14 cellular contexts compared by ENCODE assay signal in the genomic region with DNA sequence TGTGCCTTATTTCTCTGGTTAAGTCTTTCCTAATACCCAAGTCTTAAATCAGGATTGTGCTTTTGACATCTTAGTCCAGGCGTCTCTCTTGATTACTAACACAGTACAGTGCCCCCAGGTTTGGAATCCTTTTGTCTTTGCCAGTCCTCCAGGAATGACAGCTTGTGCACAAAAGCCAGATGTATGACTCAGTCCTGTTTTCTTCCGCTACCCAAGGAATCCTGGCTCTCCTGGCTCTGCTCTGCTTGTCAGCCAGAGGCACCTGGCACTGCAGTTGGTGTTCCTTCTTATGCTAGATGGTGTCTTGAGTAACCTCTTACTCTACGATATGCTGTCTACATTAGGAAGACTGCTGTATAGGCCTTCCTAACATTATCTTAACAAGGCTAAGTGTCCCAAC.
DNase-seq lines count a peak whose midpoint lies in the region; ATAC-seq and TF ChIP-seq lines count a peak whose summit lies in the region.
"Had no signal": no experiment of that assay in that cellular context is flagged by ENCODE, and none has a peak within 500 bp of the region (broad histone marks: within the 10 kb centered on the region; RNA-seq: fewer than 3 reads in every experiment).

No MANE protein-coding gene starts in this region.

- TF ChIP-seq CTCF in mammary epithelial cell (conservative IDR thresholded peaks at IDR 0.05 in 1 of 2, IDR thresholded peaks at IDR 0.05 in 1 of 2; ENCODE audit: extremely low read depth in 1 of 2, insufficient read depth in 1 of 2, low read depth in 1 of 2, low read length in 2 of 2), result no peak
- no peak for TF ChIP-seq CTCF in prostate gland (IDR thresholded peaks at IDR 0.05)

- no peaks in the 10 kb centered on the region for H3K4me1 Mint-ChIP-seq in activated CD4-positive, alpha-beta T cell treated with anti-CD3 and anti-CD28 coated beads, Interleukin-2, amount 10 ng/mL, durations not matched to agents 7 days and 5 days

- H3K27me3 ChIP-seq in mammary epithelial cell (ENCODE audit: insufficient read depth, low read length) (no peaks in the 10 kb centered on the region), prostate gland (replicated peaks; ENCODE audit: insufficient read depth) (no peaks in the 10 kb centered on the region)

- peak; percentile 6 for ATAC-seq in HG03521 (IDR thresholded peaks at IDR 0.05; ENCODE audit: unreplicated experiment)
- ATAC-seq: mucosa of descending colon had no signal

- no peak overlapping the region for H3K4me2 ChIP-seq in mammary epithelial cell (ENCODE audit: insufficient read depth, low read depth, low read length)

- no peaks in the 10 kb centered on the region for H4K20me1 ChIP-seq in mammary epithelial cell (ENCODE audit: insufficient read depth, low read length)

- H3K36me3 Mint-ChIP-seq in activated CD4-positive, alpha-beta T cell treated with anti-CD3 and anti-CD28 coated beads, Interleukin-2, amount 10 ng/mL, durations not matched to agents 7 days and 5 days (ENCODE audit: low read depth), result no peaks in the 10 kb centered on the region

- H3K9ac ChIP-seq in mammary epithelial cell (ENCODE audit: insufficient read depth, low read length), result no peak overlapping the region

- no peaks in the 10 kb centered on the region for H3K79me2 ChIP-seq in mammary epithelial cell (ENCODE audit: insufficient read depth, low read length)

- H3K4me3 Mint-ChIP-seq in activated CD4-positive, alpha-beta T cell treated with anti-CD3 and anti-CD28 coated beads, Interleukin-2, amount 10 ng/mL, durations not matched to agents 7 days and 5 days, result no peak overlapping the region
- H3K4me3 Mint-ChIP-seq: activated naive CD4-positive, alpha-beta T cell treated with anti-CD3 and anti-CD28 coated beads for 36 hours had no signal

- dilution Hi-C loops in mammary epithelial cell (cut with HindIII; ENCODE audit: low sequenced_read_pairs), result no loop called here

- TF ChIP-seq POLR2A in prostate gland (IDR thresholded peaks at IDR 0.05), result no peak

- intact Hi-C loops in mammary epithelial cell (cut with micrococcal nuclease) (no loop called here), prostate gland (cut with DNase I) (no loop called here)

- POLR2A ChIA-PET in activated CD4-positive, alpha-beta T cell treated with anti-CD3 and anti-CD28 coated beads, Interleukin-2, amount 10 ng/mL, durations not matched to agents 7 days and 5 days (lab: Charles Lee), result no interaction called here

- H3K4me1 ChIP-seq in mammary epithelial cell (ENCODE audit: insufficient read depth, low read length) (no peaks in the 10 kb centered on the region), prostate gland (replicated peaks) (no peaks in the 10 kb centered on the region)

- whole genome bisulfite sequencing in mammary epithelial cell (ENCODE audit: low coverage, missing lambda C conversion rate), result 36% methylated on average over 3 of the region's 3 CpGs
- 94% methylated on average over 3 of the region's 3 CpGs for WGBS in prostate gland

- H3K36me3 ChIP-seq in mammary epithelial cell (ENCODE audit: insufficient read depth, low read length) (no peaks in the 10 kb centered on the region), prostate gland (no peaks in the 10 kb centered on the region)

- H3K4me3 ChIP-seq in mammary epithelial cell (replicated peaks in 1 of 3; ENCODE audit: insufficient read depth in 1 of 3, low read depth in 2 of 3, low read length in 3 of 3) (no peak overlapping the region), prostate gland (no peak overlapping the region)
- H3K4me3 ChIP-seq: mucosa of descending colon had no signal

- in situ Hi-C loops in mammary epithelial cell (cut with MboI; ENCODE audit: low sequenced_read_pairs in 2 of 2), result no loop called here

- no peak overlapping the region for H3K27ac ChIP-seq in mammary epithelial cell (ENCODE audit: insufficient read depth, low read depth, low read length)
- no peak overlapping the region for H3K27ac ChIP-seq in prostate gland
- H3K27ac ChIP-seq: C4-2B had no signal

- no peaks in the 10 kb centered on the region for H3K9me3 Mint-ChIP-seq in activated CD4-positive, alpha-beta T cell treated with anti-CD3 and anti-CD28 coated beads, Interleukin-2, amount 10 ng/mL, durations not matched to agents 7 days and 5 days
- H3K9me3 Mint-ChIP-seq: activated naive CD4-positive, alpha-beta T cell treated with anti-CD3 and anti-CD28 coated beads for 36 hours had no signal

- peak; percentile 21 for DNase-seq in GM03348 (ENCODE audit: low spot score)
- peak; percentile 32 for DNase-seq in mammary epithelial cell
- DNase-seq in mucosa of gallbladder (ENCODE audit: low spot score), result peak; percentile 26
- DNase-seq in NCI-H69 (lab: John Stamatoyannopoulos, UW), result no peak
- no peak for DNase-seq in prostate gland (ENCODE audit: low spot score)
- no peak for DNase-seq in activated naive CD4-positive, alpha-beta T cell treated with anti-CD3 and anti-CD28 coated beads, Interleukin-2, amount 50 U/mL, for 16 hours
- DNase-seq in activated CD4-positive, alpha-beta T cell treated with anti-CD3 and anti-CD28 coated beads, Interleukin-2, amount 10 ng/mL, durations not matched to agents 7 days and 5 days, result no peak
- DNase-seq: activated CD4-positive, alpha-beta T cell treated with anti-CD3 and anti-CD28 coated beads, Interleukin-2, amount 50 U/mL, for 48 hours; activated naive CD4-positive, alpha-beta T cell treated with anti-CD3 and anti-CD28 coated beads for 36 hours; mucosa of descending colon; NCI-H1436 treated with DMSO at 0.1 percent for 48 hours; T-helper 2 cell had no signal

- no peaks in the 10 kb centered on the region for H3K9me3 ChIP-seq in mammary epithelial cell (replicated peaks; ENCODE audit: insufficient read depth, low read length)
- no peaks in the 10 kb centered on the region for H3K9me3 ChIP-seq in prostate gland
- H3K9me3 ChIP-seq: mucosa of descending colon had no signal

- no TSS peak for BruUV-seq in mammary epithelial cell (replicated peaks; lab: Mats Ljungman, UMichigan)

- H3K27me3 Mint-ChIP-seq in activated CD4-positive, alpha-beta T cell treated with anti-CD3 and anti-CD28 coated beads, Interleukin-2, amount 10 ng/mL, durations not matched to agents 7 days and 5 days, result no peaks in the 10 kb centered on the region

- CTCF ChIA-PET in mammary epithelial cell (lab: Charles Lee; ENCODE audit: low non-redundant PET), result no interaction called here
- CTCF ChIA-PET in activated CD4-positive, alpha-beta T cell treated with anti-CD3 and anti-CD28 coated beads, Interleukin-2, amount 10 ng/mL, durations not matched to agents 7 days and 5 days (lab: Charles Lee), result no interaction called here

- no peak overlapping the region for H3K27ac Mint-ChIP-seq in activated CD4-positive, alpha-beta T cell treated with anti-CD3 and anti-CD28 coated beads, Interleukin-2, amount 10 ng/mL, durations not matched to agents 7 days and 5 days
- H3K27ac Mint-ChIP-seq: activated naive CD4-positive, alpha-beta T cell treated with anti-CD3 and anti-CD28 coated beads for 36 hours had no signal

- no peak overlapping the region for H2AFZ ChIP-seq in mammary epithelial cell (ENCODE audit: low read depth, low read length)

Comparison
In these comparisons a context has a peak if more than half of its experiments do, and no peak if none do; other contexts are left out.
1. DNase-seq: peak in GM03348 (single experiment), mammary epithelial cell (single experiment) and mucosa of gallbladder (single experiment); none in NCI-H69 (single experiment), prostate gland (single experiment), activated naive CD4-positive, alpha-beta T cell treated with anti-CD3 and anti-CD28 coated beads, Interleukin-2, amount 50 U/mL, for 16 hours (single experiment) and activated CD4-positive, alpha-beta T cell treated with anti-CD3 and anti-CD28 coated beads, Interleukin-2, amount 10 ng/mL, durations not matched to agents 7 days and 5 days (single experiment).